7 cellular contexts compared by ENCODE assay signal in the genomic region with DNA sequence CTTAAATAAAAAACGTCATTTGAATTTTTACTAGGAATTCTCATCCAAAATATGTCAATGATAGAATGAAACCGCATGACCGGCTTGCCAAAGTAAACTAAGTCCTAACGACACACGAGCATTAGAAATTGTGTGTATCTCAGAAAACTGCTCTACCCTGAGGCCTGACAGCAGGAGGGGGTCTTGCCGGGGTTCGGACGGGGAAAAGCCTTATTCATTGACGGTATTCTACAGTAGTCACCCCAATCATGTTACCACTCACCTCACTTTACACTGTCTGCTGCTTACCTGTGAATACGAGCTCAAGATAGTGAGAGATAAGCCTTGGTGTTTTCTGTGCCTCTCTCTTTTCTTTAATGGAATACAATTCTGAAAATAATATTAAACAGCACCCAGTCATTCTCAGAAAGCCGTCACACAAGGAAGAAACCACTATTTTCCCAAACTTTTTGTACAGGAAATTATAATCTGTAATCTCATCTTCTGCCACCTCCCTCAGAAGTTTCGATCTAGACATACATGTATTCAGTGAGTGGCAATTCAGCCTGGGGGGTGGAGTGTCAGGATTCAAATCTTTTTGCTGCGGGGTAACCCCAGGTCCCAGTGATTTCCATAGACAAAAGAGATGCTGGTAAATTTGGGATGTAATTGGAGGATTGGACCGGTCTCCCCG. TPM values are rescaled to one million over a fixed set of nuclear protein-coding genes. Genes with fewer than 3 reads are reported as not detected.
DNase-seq lines count a peak whose midpoint lies in the region; ATAC-seq, FAIRE-seq and TF ChIP-seq lines count a peak whose summit lies in the region.

No MANE protein-coding gene starts in this region.

- no peak overlapping the region for H2BK5ac ChIP-seq in IMR-90 (ENCODE audit: low read depth, low read length, poor library complexity, severe bottlenecking)

- H2BK20ac ChIP-seq in IMR-90 (ENCODE audit: low read depth, low read length), result no peak overlapping the region

- H3K18ac ChIP-seq in IMR-90 (ENCODE audit: low read depth, low read length), result no peak overlapping the region

- CTCF ChIA-PET in IMR-90 (lab: Yijun Ruan, JAX) (interaction anchor here (1.8 to 2.4 kb wide), 2 partner anchors 422 to 576 kb away, joined by 7 read pairs; no protein-coding TSS in a partner anchor), endothelial cell of umbilical vein (lab: Charles Lee) (interaction anchor here (3.0 to 3.7 kb wide), 3 partner anchors 14 to 420 kb away, joined by 14 to 20 read pairs (median 17); a partner anchor contains a TSS)

- H3K27me3 ChIP-seq in IMR-90 (ENCODE audit: control insufficient read depth, insufficient read depth, low read length) (no peaks in the 10 kb centered on the region), endothelial cell of umbilical vein (ENCODE audit: control insufficient read depth in 2 of 2, insufficient read depth in 2 of 2, low read length in 2 of 2) (no peaks in the 10 kb centered on the region), skeletal muscle tissue (ENCODE audit: control insufficient read depth in 3 of 3, insufficient read depth in 3 of 3, low read length in 3 of 3) (no peaks in the 10 kb centered on the region)

- no peak for TF ChIP-seq RAD21 in IMR-90 (IDR thresholded peaks at IDR 0.05; ENCODE audit: low read length)

- FAIRE-seq in endothelial cell of umbilical vein (lab: Jason Lieb, UNC), result no peak
- FAIRE-seq in RCC 7860 (lab: Jason Lieb, UNC), result no peak

- H3K27ac ChIP-seq in IMR-90 (ENCODE audit: insufficient read depth, low read length) (no peak overlapping the region), endothelial cell of umbilical vein (ENCODE audit: insufficient read depth, low read depth, low read length) (no peak overlapping the region), skeletal muscle tissue (ENCODE audit: low read depth, low read length) (peak overlapping the region; percentile 68)

- no peak overlapping the region; the same call in 2 of the 3 replicates for H2BK15ac ChIP-seq in IMR-90 (ENCODE audit: low read depth, low read length)

- DNase-seq in IMR-90, result no peak
- no peak for DNase-seq in endothelial cell of umbilical vein (ENCODE audit: low read depth, low spot score)
- DNase-seq in NCI-H2107 treated with DMSO at 0.1 percent for 48 hours (lab: John Stamatoyannopoulos, UW; ENCODE audit: unreplicated experiment), result no peak
- DNase-seq in RCC 7860 (ENCODE audit: low spot score), result no peak
- DNase-seq in KG1 (lab: John Stamatoyannopoulos, UW), result no peak

- H3K79me2 ChIP-seq in endothelial cell of umbilical vein (ENCODE audit: control insufficient read depth, insufficient read depth, low read length), result peaks cover 41% of the 10 kb centered on the region

- H3K14ac ChIP-seq in IMR-90 (replicated peaks; ENCODE audit: low read depth, low read length), result no peak overlapping the region

- intact Hi-C loops in IMR-90 (cut with micrococcal nuclease), result loop anchor here (5.0 kb wide), 2 partner anchors 172 to 317 kb away; no protein-coding TSS in a partner anchor
- intact Hi-C loops in endothelial cell of umbilical vein (cut with micrococcal nuclease), result loop anchor here (1.0 to 10.0 kb wide), 5 partner anchors 245 to 465 kb away; no protein-coding TSS in a partner anchor

- in situ Hi-C loops in IMR-90 (cut with MboI; ENCODE audit: low sequenced_read_pairs), result no loop called here

- H2AK5ac ChIP-seq in IMR-90 (ENCODE audit: low read depth, low read length), result peak overlapping the region; percentile 28; the same call in 1 of the 2 replicates

- ATAC-seq in GM21447 (IDR thresholded peaks at IDR 0.05; ENCODE audit: unreplicated experiment), result peak; percentile 13
- no peak for ATAC-seq in IMR-90 (ENCODE audit: low read depth)

- H3K4ac ChIP-seq in IMR-90 (ENCODE audit: low read depth, low read length), result no peak overlapping the region

- TF ChIP-seq CTCF in IMR-90 (conservative IDR thresholded peaks at IDR 0.05; ENCODE audit: low read depth, low read length) (no peak), endothelial cell of umbilical vein (IDR thresholded peaks at IDR 0.05; ENCODE audit: extremely low read depth in 1 of 2, insufficient read depth in 1 of 2, low read depth in 1 of 2, low read length in 2 of 2) (no peak)

- H3K36me3 ChIP-seq in IMR-90 (ENCODE audit: control insufficient read depth, insufficient read depth, low read length) (peaks cover 14% of the 10 kb centered on the region; the same call in 1 of the 2 replicates), endothelial cell of umbilical vein (ENCODE audit: control insufficient read depth in 2 of 2, extremely low read depth in 1 of 2, insufficient read depth in 2 of 2, low read length in 2 of 2) (peaks cover 18 to 25% of the 10 kb centered on the region in 2 experiments), skeletal muscle tissue (ENCODE audit: control insufficient read depth in 3 of 3, insufficient read depth in 3 of 3, low read length in 3 of 3) (peaks cover 0 to 8% (median 0%) of the 10 kb centered on the region in 3 donors)

- no peak for TF ChIP-seq POLR2A in IMR-90 (IDR thresholded peaks at IDR 0.05; ENCODE audit: low read depth, low read length)
- no peak for TF ChIP-seq POLR2A in endothelial cell of umbilical vein (IDR thresholded peaks at IDR 0.05; ENCODE audit: low read depth, low read length)

- H4K8ac ChIP-seq in IMR-90 (ENCODE audit: low read depth in 2 of 2, low read length in 2 of 2), result no peak overlapping the region; a peak in 1 of 4 replicates

- POLR2A ChIA-PET in IMR-90 (lab: Charles Lee; ENCODE audit: unreplicated experiment) (no interaction called here), endothelial cell of umbilical vein (lab: Charles Lee) (interaction anchor here (0.6 to 4.7 kb wide), 14 partner anchors 13 to 585 kb away, joined by 3 to 35 read pairs (median 7); a partner anchor contains a TSS)

- peaks cover 14% of the 10 kb centered on the region for H3K4me1 ChIP-seq in IMR-90 (ENCODE audit: control insufficient read depth, insufficient read depth, low read length)
- H3K4me1 ChIP-seq in endothelial cell of umbilical vein (ENCODE audit: control insufficient read depth, extremely low read depth, insufficient read depth, low read length), result peaks cover 29% of the 10 kb centered on the region
- peaks cover 37 to 45% (median 44%) of the 10 kb centered on the region in 3 donors for H3K4me1 ChIP-seq in skeletal muscle tissue (ENCODE audit: control insufficient read depth in 3 of 3, insufficient read depth in 3 of 3, low read length in 3 of 3)

- no peaks in the 10 kb centered on the region for H3K9me3 ChIP-seq in IMR-90 (ENCODE audit: control insufficient read depth, insufficient read depth, low read length)
- H3K9me3 ChIP-seq in endothelial cell of umbilical vein (replicated peaks; ENCODE audit: control insufficient read depth, insufficient read depth, low read length), result no peaks in the 10 kb centered on the region
- no peaks in the 10 kb centered on the region for H3K9me3 ChIP-seq in skeletal muscle tissue (ENCODE audit: control insufficient read depth in 3 of 3, low read length in 3 of 3)

- dilution Hi-C loops in IMR-90 (cut with HindIII; ENCODE audit: low sequenced_read_pairs, unreplicated experiment) (no loop called here), endothelial cell of umbilical vein (cut with MboI; ENCODE audit: extremely low pct_ligation_motif_present, low sequenced_read_pairs) (loop anchor here (10.0 to 25.0 kb wide), 2 partner anchors 427 to 560 kb away; no protein-coding TSS in a partner anchor)

- H4K5ac ChIP-seq in IMR-90 (ENCODE audit: low read depth, low read length), result no peak overlapping the region

- H3K4me3 ChIP-seq in IMR-90 (ENCODE audit: insufficient read depth, low read depth, low read length) (peak overlapping the region; percentile 9; the same call in 1 of the 2 replicates), endothelial cell of umbilical vein (replicated peaks in 1 of 3; ENCODE audit: insufficient read depth in 1 of 3, low read depth in 1 of 3, low read length in 3 of 3) (peak overlapping the region in 2 of 3 experiments; percentile 34 to 90), skeletal muscle tissue (ENCODE audit: low read length in 3 of 3) (peak overlapping the region in 2 of 3 donors; percentile 49 to 83)

- peaks cover 0 to 19% of the 10 kb centered on the region in 2 experiments; a peak in 2 of 4 replicates for H3K79me1 ChIP-seq in IMR-90 (ENCODE audit: low read depth in 1 of 2, low read length in 2 of 2)

- 0 out of 2 replicates have a peak, but pooled peaks cover 6% of the 10 kb centered on the region for H3K9me1 ChIP-seq in IMR-90 (ENCODE audit: insufficient read depth, low read length)
- no peaks in the 10 kb centered on the region for H3K9me1 ChIP-seq in endothelial cell of umbilical vein (replicated peaks; ENCODE audit: control insufficient read depth, extremely low read depth, insufficient read depth, low read length)

- H3K9ac ChIP-seq in IMR-90 (ENCODE audit: low read depth, low read length) (no peak overlapping the region), endothelial cell of umbilical vein (replicated peaks; ENCODE audit: extremely low read depth, insufficient read depth, low read length) (peak overlapping the region; percentile 44), skeletal muscle tissue (ENCODE audit: low read depth in 1 of 3, low read length in 3 of 3) (no peak overlapping the region)

- H4K91ac ChIP-seq in IMR-90 (ENCODE audit: insufficient read depth, low read depth, low read length), result no peak overlapping the region

- no peak overlapping the region for H2AK9ac ChIP-seq in IMR-90 (replicated peaks; ENCODE audit: low read depth, low read length, poor library complexity)

- WGBS in IMR-90 (ENCODE audit: extremely low coverage in 2 of 2, insufficient read length in 1 of 2), 2 experiments, result no CpG with 5 or more reads among the region's 15 CpGs

- H3K56ac ChIP-seq in IMR-90 (ENCODE audit: extremely low read depth, insufficient read depth, low read length), result 0 out of 2 replicates have a peak overlapping the region, but pooled peaks have one; percentile 2

- H2AFZ ChIP-seq in IMR-90 (replicated peaks; ENCODE audit: low read length, poor library complexity), result peak overlapping the region; percentile 93
- H2AFZ ChIP-seq in endothelial cell of umbilical vein (ENCODE audit: low read depth, low read length), result peak overlapping the region; percentile 26

- no peak overlapping the region for H3K23ac ChIP-seq in IMR-90 (ENCODE audit: low read depth, low read length)

- BruUV-seq in IMR-90 (replicated peaks; lab: Mats Ljungman, UMichigan) (no TSS peak), endothelial cell of umbilical vein (replicated peaks; lab: Mats Ljungman, UMichigan) (no TSS peak)

- no peak overlapping the region for H2BK120ac ChIP-seq in IMR-90 (ENCODE audit: low read depth, low read length)

- H3K4me2 ChIP-seq in IMR-90 (ENCODE audit: low read depth, low read length) (peak overlapping the region; percentile 65; the same call in 1 of the 2 replicates), endothelial cell of umbilical vein (ENCODE audit: insufficient read depth, low read length) (peak overlapping the region; percentile 68)

- H4K20me1 ChIP-seq in IMR-90 (ENCODE audit: insufficient read depth, low read length), result peaks cover 33% of the 10 kb centered on the region
- peaks cover 3% of the 10 kb centered on the region for H4K20me1 ChIP-seq in endothelial cell of umbilical vein (replicated peaks; ENCODE audit: control insufficient read depth, extremely low read depth, insufficient read depth, low read length)

RNA-seq across cellular contexts. Expression of a gene that starts 0.5 kb away (rescaled TPM):
- 3.0 and 3.1 TPM in 2 replicates for total RNA-seq in IMR-90 (2012; rRNA removed)
- polyA plus RNA-seq in IMR-90 (2012; rRNA removed), result 11.2 and 11.5 TPM in 2 replicates
- 8.8 and 20.4 TPM in 2 replicates for polyA plus RNA-seq in IMR-90 (2012; cell fraction: cytosol; rRNA removed)
- 30.0 and 63.1 TPM in 2 replicates for polyA plus RNA-seq in IMR-90 (2012; cell fraction: nucleus; rRNA removed; ENCODE audit: low replicate concordance)
- total RNA-seq in endothelial cell of umbilical vein, result 246 and 307 TPM in 2 replicates
- 244 and 316 TPM in 2 replicates for polyA plus RNA-seq in endothelial cell of umbilical vein
- polyA plus RNA-seq in endothelial cell of umbilical vein (2011; cell fraction: cytosol; rRNA removed), result 143 and 265 TPM in 2 replicates
- polyA plus RNA-seq in endothelial cell of umbilical vein (2011; cell fraction: nucleus; rRNA removed), result 173 and 198 TPM in 2 replicates
- polyA plus RNA-seq in endothelial cell of umbilical vein (2012), result 105 and 115 TPM in 2 replicates
- polyA minus RNA-seq in endothelial cell of umbilical vein, result 94.3 and 128 TPM in 2 replicates
- 3.8 TPM for polyA minus RNA-seq in endothelial cell of umbilical vein (2011; cell fraction: cytosol; rRNA and poly(A)+ RNA removed)
- polyA minus RNA-seq in endothelial cell of umbilical vein (2011; cell fraction: nucleus; rRNA and poly(A)+ RNA removed), result 53.5 and 134 TPM in 2 replicates
- total RNA-seq in skeletal muscle tissue, result 15.7 TPM

RNA-seq across cellular contexts. Expression of a gene that starts 13.2 kb away (rescaled TPM):
- total RNA-seq in IMR-90 (2012; rRNA removed), result 45.2 and 46.7 TPM in 2 replicates
- polyA plus RNA-seq in IMR-90 (2012; rRNA removed), result 25.2 and 26.8 TPM in 2 replicates
- polyA plus RNA-seq in IMR-90 (2012; cell fraction: cytosol; rRNA removed), result 4.7 and 9.8 TPM in 2 replicates
- polyA plus RNA-seq in IMR-90 (2012; cell fraction: nucleus; rRNA removed; ENCODE audit: low replicate concordance), result 14.1 and 59.8 TPM in 2 replicates
- total RNA-seq in endothelial cell of umbilical vein, result 48.3 and 52.7 TPM in 2 replicates
- 47.1 and 50.0 TPM in 2 replicates for polyA plus RNA-seq in endothelial cell of umbilical vein
- 35.2 and 39.4 TPM in 2 replicates for polyA plus RNA-seq in endothelial cell of umbilical vein (2011; cell fraction: cytosol; rRNA removed)
- polyA plus RNA-seq in endothelial cell of umbilical vein (2011; cell fraction: nucleus; rRNA removed), result 263 and 312 TPM in 2 replicates
- polyA plus RNA-seq in endothelial cell of umbilical vein (2012), result 29.2 and 52.6 TPM in 2 replicates
- 86.6 and 130 TPM in 2 replicates for polyA minus RNA-seq in endothelial cell of umbilical vein
- 33.1 TPM for polyA minus RNA-seq in endothelial cell of umbilical vein (2011; cell fraction: cytosol; rRNA and poly(A)+ RNA removed)
- polyA minus RNA-seq in endothelial cell of umbilical vein (2011; cell fraction: nucleus; rRNA and poly(A)+ RNA removed), result 95.1 and 134 TPM in 2 replicates
- total RNA-seq in skeletal muscle tissue, result 36.5 TPM

RNA-seq across cellular contexts. Expression of a gene that starts 52.0 kb away (rescaled TPM):
- total RNA-seq in IMR-90 (2012; rRNA removed) (7.8 and 9.7 TPM in 2 replicates), endothelial cell of umbilical vein (115 and 125 TPM in 2 replicates), skeletal muscle tissue (14.1 TPM)
- polyA plus RNA-seq in IMR-90 (2012; rRNA removed) (22.4 and 24.2 TPM in 2 replicates), endothelial cell of umbilical vein (88.8 and 93.8 TPM in 2 replicates)
- polyA plus RNA-seq in IMR-90 (2012; cell fraction: cytosol; rRNA removed), result 13.9 and 18.1 TPM in 2 replicates
- polyA plus RNA-seq in IMR-90 (2012; cell fraction: nucleus; rRNA removed; ENCODE audit: low replicate concordance), result 104 and 111 TPM in 2 replicates
- polyA plus RNA-seq in endothelial cell of umbilical vein (2011; cell fraction: cytosol; rRNA removed), result 73.3 and 74.2 TPM in 2 replicates
- 348 and 401 TPM in 2 replicates for polyA plus RNA-seq in endothelial cell of umbilical vein (2011; cell fraction: nucleus; rRNA removed)
- polyA plus RNA-seq in endothelial cell of umbilical vein (2012), result 34.9 and 42.8 TPM in 2 replicates
- 87.1 and 91.8 TPM in 2 replicates for polyA minus RNA-seq in endothelial cell of umbilical vein
- polyA minus RNA-seq in endothelial cell of umbilical vein (2011; cell fraction: cytosol; rRNA and poly(A)+ RNA removed), result 7.1 TPM
- 95.3 and 107 TPM in 2 replicates for polyA minus RNA-seq in endothelial cell of umbilical vein (2011; cell fraction: nucleus; rRNA and poly(A)+ RNA removed)

Comparison
In these comparisons a context has a peak if more than half of its experiments do, and no peak if none do; other contexts are left out.
1. H3K4me3 ChIP-seq: peak in every context shown above with its lines; median percentile 66 in skeletal muscle tissue; 62 in endothelial cell of umbilical vein; 9 in IMR-90.
2. RNA of a gene that starts 0.5 kb away (total RNA-seq): 246 to 307 TPM in endothelial cell of umbilical vein; 15.7 TPM in skeletal muscle tissue (single experiment) and 3.0 to 3.1 TPM in IMR-90; every median in the first group is over 10 times any median in the second.